In genomic region chr6:164152611-164153010, GRCh38 we compare ENCODE assay signal across 30 cellular contexts.
"Had no signal": no experiment of that assay in that cellular context is flagged by ENCODE, and none has a peak within 500 bp of the region (broad histone marks: within the 10 kb centered on the region; RNA-seq: fewer than 3 reads in every experiment).

No MANE protein-coding gene starts in this region.

- H3K4me2 ChIP-seq: hepatocyte had no signal

- H3K9me3 Mint-ChIP-seq: activated CD4-positive, alpha-beta memory T cell treated with anti-CD3 and anti-CD28 coated beads for 36 hours; activated naive CD8-positive, alpha-beta T cell treated with anti-CD3 and anti-CD28 coated beads, Interleukin-2, amount 10 ng/mL, durations not matched to agents 7 days and 5 days; activated T-helper 1 cell treated with anti-CD3 and anti-CD28 coated beads, Interleukin-12 subunit alpha, Interleukin-12 subunit beta, Interleukin-2, Interleukin-4 antibody, amounts not matched to agents 30 ng/mL and 10 ng/mL and 1 ng/mL, durations not matched to agents 14 hours and 24 hours and 36 hours had no signal

- H3K4me3 Mint-ChIP-seq: activated CD4-positive, alpha-beta memory T cell treated with anti-CD3 and anti-CD28 coated beads for 36 hours; activated CD4-positive, alpha-beta T cell treated with anti-CD3 and anti-CD28 coated beads, Interleukin-2, amount 10 ng/mL, durations not matched to agents 24 days and 14 days; activated naive CD4-positive, alpha-beta T cell treated with anti-CD3 and anti-CD28 coated beads for 36 hours; activated naive CD8-positive, alpha-beta T cell treated with anti-CD3 and anti-CD28 coated beads, Interleukin-2, amount 10 ng/mL, durations not matched to agents 7 days and 5 days; activated T-helper 1 cell treated with anti-CD3 and anti-CD28 coated beads, Interleukin-12 subunit alpha, Interleukin-12 subunit beta, Interleukin-2, Interleukin-4 antibody, amounts not matched to agents 30 ng/mL and 10 ng/mL and 1 ng/mL, durations not matched to agents 14 hours and 24 hours and 36 hours; central memory CD8-positive, alpha-beta T cell; naive B cell; stimulated activated memory B cell treated with anti-CD40 and anti-IgM and Interleukin-4, amounts not matched to agents 10 μg/mL and 1 μg/mL and 100 μg/mL, for 72 hours; T-helper 17 cell had no signal

- ATAC-seq: gastroesophageal sphincter; left cardiac atrium; left ventricle myocardium superior; sciatic nerve; stimulated activated memory B cell treated with anti-CD40 and anti-IgM and Interleukin-4, amounts not matched to agents 10 μg/mL and 1 μg/mL and 100 μg/mL, for 72 hours; T-helper 17 cell had no signal

- H3K4me1 Mint-ChIP-seq: activated CD4-positive, alpha-beta T cell treated with anti-CD3 and anti-CD28 coated beads, Interleukin-2, amount 10 ng/mL, durations not matched to agents 24 days and 14 days; activated naive CD8-positive, alpha-beta T cell treated with anti-CD3 and anti-CD28 coated beads, Interleukin-2, amount 10 ng/mL, durations not matched to agents 7 days and 5 days; central memory CD8-positive, alpha-beta T cell; naive B cell; stimulated activated memory B cell treated with anti-CD40 and anti-IgM and Interleukin-4, amounts not matched to agents 10 μg/mL and 1 μg/mL and 100 μg/mL, for 72 hours; T-helper 17 cell had no signal

- H3K27me3 Mint-ChIP-seq: activated CD4-positive, alpha-beta T cell treated with anti-CD3 and anti-CD28 coated beads, Interleukin-2, amount 10 ng/mL, durations not matched to agents 24 days and 14 days; activated naive CD8-positive, alpha-beta T cell treated with anti-CD3 and anti-CD28 coated beads, Interleukin-2, amount 10 ng/mL, durations not matched to agents 7 days and 5 days; naive B cell had no signal

- H3K36me3 ChIP-seq: gastroesophageal sphincter, ovary, stomach, suprapubic skin, tibial artery had no signal

- DNase-seq: activated CD4-positive, alpha-beta memory T cell treated with anti-CD3 and anti-CD28 coated beads for 36 hours; activated CD4-positive, alpha-beta T cell treated with anti-CD3 and anti-CD28 coated beads, Interleukin-2, amount 10 ng/mL, durations not matched to agents 24 days and 14 days; activated CD4-positive, CD25-positive, alpha-beta regulatory T cell treated with anti-CD3 and anti-CD28 coated beads, Interleukin-2, amount 50 U/mL, for 72 hours; activated CD8-positive, alpha-beta memory T cell treated with anti-CD3 and anti-CD28 coated beads, Interleukin-2, amount 50 U/mL, for 4 hours; activated effector memory CD4-positive, alpha-beta T cell treated with anti-CD3 and anti-CD28 coated beads, Interleukin-2, amount 50 U/mL, for 16 hours; activated naive CD4-positive, alpha-beta T cell treated with anti-CD3 and anti-CD28 coated beads for 36 hours; activated naive CD8-positive, alpha-beta T cell treated with anti-CD3 and anti-CD28 coated beads, Interleukin-2, amount 10 ng/mL, durations not matched to agents 7 days and 5 days; activated T-cell treated with anti-CD3 and anti-CD28 coated beads, Interleukin-2, amount 50 U/mL, for 1 hour; effector memory CD4-positive, alpha-beta T cell; erythroblast; left cardiac atrium; left ventricle myocardium superior; naive B cell; ovary; retina; small intestine; stimulated activated CD4-positive, alpha-beta T cell treated with anti-CD3 and anti-CD28 coated beads, Interleukin-1b, Interleukin-23, amount 100 ng/mL, for 48 hours; stimulated activated CD4-positive, alpha-beta T cell treated with anti-CD3 and anti-CD28 coated beads, Interleukin-4, amount 100 ng/mL, for 4 hours; stimulated activated CD8-positive, alpha-beta memory T cell treated with anti-CD3 and anti-CD28 coated beads, Interleukin-4, amount 100 ng/mL, for 48 hours; stomach; T-helper 17 cell; tibial artery had no signal

- H3K27ac ChIP-seq: gastroesophageal sphincter, hepatocyte, ovary, stomach, suprapubic skin, tibial artery had no signal

- H3K36me3 Mint-ChIP-seq: activated CD4-positive, alpha-beta memory T cell treated with anti-CD3 and anti-CD28 coated beads for 36 hours; activated naive CD8-positive, alpha-beta T cell treated with anti-CD3 and anti-CD28 coated beads, Interleukin-2, amount 10 ng/mL, durations not matched to agents 7 days and 5 days; stimulated activated memory B cell treated with anti-CD40 and anti-IgM and Interleukin-4, amounts not matched to agents 10 μg/mL and 1 μg/mL and 100 μg/mL, for 72 hours had no signal

- H3K79me2 ChIP-seq: hepatocyte had no signal

- H3K27me3 ChIP-seq: gastroesophageal sphincter, hepatocyte, ovary, stomach, suprapubic skin, tibial artery had no signal

- H3K4me1 ChIP-seq: gastroesophageal sphincter, stomach, tibial artery had no signal

- H2AFZ ChIP-seq: hepatocyte had no signal

- H3K27ac Mint-ChIP-seq: activated CD4-positive, alpha-beta memory T cell treated with anti-CD3 and anti-CD28 coated beads for 36 hours; activated CD4-positive, alpha-beta T cell treated with anti-CD3 and anti-CD28 coated beads, Interleukin-2, amount 10 ng/mL, durations not matched to agents 24 days and 14 days; activated naive CD4-positive, alpha-beta T cell treated with anti-CD3 and anti-CD28 coated beads for 36 hours; activated naive CD8-positive, alpha-beta T cell treated with anti-CD3 and anti-CD28 coated beads, Interleukin-2, amount 10 ng/mL, durations not matched to agents 7 days and 5 days; activated T-helper 1 cell treated with anti-CD3 and anti-CD28 coated beads, Interleukin-12 subunit alpha, Interleukin-12 subunit beta, Interleukin-2, Interleukin-4 antibody, amounts not matched to agents 30 ng/mL and 10 ng/mL and 1 ng/mL, durations not matched to agents 14 hours and 24 hours and 36 hours; naive B cell; progenitor cell of endocrine pancreas; stimulated activated memory B cell treated with anti-CD40 and anti-IgM and Interleukin-4, amounts not matched to agents 10 μg/mL and 1 μg/mL and 100 μg/mL, for 72 hours; T-helper 17 cell had no signal

- H3K9me3 ChIP-seq: gastroesophageal sphincter, ovary, stomach, suprapubic skin, tibial artery had no signal

- H3K4me3 ChIP-seq: gastroesophageal sphincter, hepatocyte, ovary, stomach, suprapubic skin, tibial artery had no signal
